1 cellular context compared by ENCODE assay signal in genomic region chr10:95656291-95657164, GRCh38.
TF ChIP-seq lines count a peak whose summit lies in the region.

Gene ALDH18A1 (minus strand): TSS chr10:95656711. CDS start chr10:95653377, 3,334 bp downstream.

TF ChIP-seq in K562, 482 proteins besides CTCF, POLR2A, EP300 and RAD21 (continued from another document and continues in another):
- TF ChIP-seq, protein P1, sequence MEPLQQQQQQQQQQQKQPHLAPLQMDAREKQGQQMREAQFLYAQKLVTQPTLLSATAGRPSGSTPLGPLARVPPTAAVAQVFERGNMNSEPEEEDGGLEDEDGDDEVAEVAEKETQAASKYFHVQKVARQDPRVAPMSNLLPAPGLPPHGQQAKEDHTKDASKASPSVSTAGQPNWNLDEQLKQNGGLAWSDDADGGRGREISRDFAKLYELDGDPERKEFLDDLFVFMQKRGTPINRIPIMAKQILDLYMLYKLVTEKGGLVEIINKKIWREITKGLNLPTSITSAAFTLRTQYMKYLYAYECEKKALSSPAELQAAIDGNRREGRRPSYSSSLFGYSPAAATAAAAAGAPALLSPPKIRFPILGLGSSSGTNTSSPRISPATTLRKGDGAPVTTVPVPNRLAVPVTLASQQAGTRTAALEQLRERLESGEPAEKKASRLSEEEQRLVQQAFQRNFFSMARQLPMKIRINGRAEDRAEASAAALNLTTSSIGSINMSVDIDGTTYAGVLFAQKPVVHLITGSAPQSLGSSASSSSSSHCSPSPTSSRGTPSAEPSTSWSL (CRISPR knock-in tag; IDR thresholded peaks at IDR 0.05; ENCODE audit: borderline replicate concordance): no peak
- no peak for TF ChIP-seq ARID2 (IDR thresholded peaks at IDR 0.05)
- TF ChIP-seq DNMT1 (IDR thresholded peaks at IDR 0.05): no peak
- TF ChIP-seq MAX (CRISPR knock-in tag; IDR thresholded peaks at IDR 0.05): peak; percentile 92
- peak; percentile 40 for TF ChIP-seq SAP30 (IDR thresholded peaks at IDR 0.05; ENCODE audit: borderline replicate concordance, insufficient read depth, low read depth, low read length, poor library complexity, severe bottlenecking)
- TF ChIP-seq ZNF212 (CRISPR knock-in tag; IDR thresholded peaks at IDR 0.05): no peak
- no peak for TF ChIP-seq ZFP36 (IDR thresholded peaks at IDR 0.05; ENCODE audit: low read depth, low read length, partially characterized antibody)
- TF ChIP-seq NEUROD1 (IDR thresholded peaks at IDR 0.05; ENCODE audit: borderline replicate concordance, low read depth, low read length, partially characterized antibody): no peak
- peak in 1 of 2 experiments; percentile 63; a peak in 1 of 4 replicates for TF ChIP-seq SRF (CRISPR knock-in tag; IDR thresholded peaks at IDR 0.05)
- TF ChIP-seq MCM2 (IDR thresholded peaks at IDR 0.05; ENCODE audit: low read depth): no peak
- TF ChIP-seq RBM14 (IDR thresholded peaks at IDR 0.05; ENCODE audit: borderline replicate concordance, insufficient read depth, low read depth, low read length): no peak
- peak; percentile 46; the same call in 1 of the 2 replicates for TF ChIP-seq GMEB1 (CRISPR knock-in tag; IDR thresholded peaks at IDR 0.05)
- TF ChIP-seq, protein P2, sequence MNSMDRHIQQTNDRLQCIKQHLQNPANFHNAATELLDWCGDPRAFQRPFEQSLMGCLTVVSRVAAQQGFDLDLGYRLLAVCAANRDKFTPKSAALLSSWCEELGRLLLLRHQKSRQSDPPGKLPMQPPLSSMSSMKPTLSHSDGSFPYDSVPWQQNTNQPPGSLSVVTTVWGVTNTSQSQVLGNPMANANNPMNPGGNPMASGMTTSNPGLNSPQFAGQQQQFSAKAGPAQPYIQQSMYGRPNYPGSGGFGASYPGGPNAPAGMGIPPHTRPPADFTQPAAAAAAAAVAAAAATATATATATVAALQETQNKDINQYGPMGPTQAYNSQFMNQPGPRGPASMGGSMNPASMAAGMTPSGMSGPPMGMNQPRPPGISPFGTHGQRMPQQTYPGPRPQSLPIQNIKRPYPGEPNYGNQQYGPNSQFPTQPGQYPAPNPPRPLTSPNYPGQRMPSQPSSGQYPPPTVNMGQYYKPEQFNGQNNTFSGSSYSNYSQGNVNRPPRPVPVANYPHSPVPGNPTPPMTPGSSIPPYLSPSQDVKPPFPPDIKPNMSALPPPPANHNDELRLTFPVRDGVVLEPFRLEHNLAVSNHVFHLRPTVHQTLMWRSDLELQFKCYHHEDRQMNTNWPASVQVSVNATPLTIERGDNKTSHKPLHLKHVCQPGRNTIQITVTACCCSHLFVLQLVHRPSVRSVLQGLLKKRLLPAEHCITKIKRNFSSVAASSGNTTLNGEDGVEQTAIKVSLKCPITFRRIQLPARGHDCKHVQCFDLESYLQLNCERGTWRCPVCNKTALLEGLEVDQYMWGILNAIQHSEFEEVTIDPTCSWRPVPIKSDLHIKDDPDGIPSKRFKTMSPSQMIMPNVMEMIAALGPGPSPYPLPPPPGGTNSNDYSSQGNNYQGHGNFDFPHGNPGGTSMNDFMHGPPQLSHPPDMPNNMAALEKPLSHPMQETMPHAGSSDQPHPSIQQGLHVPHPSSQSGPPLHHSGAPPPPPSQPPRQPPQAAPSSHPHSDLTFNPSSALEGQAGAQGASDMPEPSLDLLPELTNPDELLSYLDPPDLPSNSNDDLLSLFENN (IDR thresholded peaks at IDR 0.05; ENCODE audit: low read depth in 2 of 2, low read length in 2 of 2): no peak
- no peak for TF ChIP-seq ZNF318 (IDR thresholded peaks at IDR 0.05; ENCODE audit: borderline replicate concordance in 1 of 2, low read depth in 1 of 2)
- no peak for TF ChIP-seq SRSF9 (IDR thresholded peaks at IDR 0.05; ENCODE audit: borderline replicate concordance, low read depth, low read length)
- TF ChIP-seq ZNF24 (IDR thresholded peaks at IDR 0.05): peak; percentile 100
- TF ChIP-seq MAZ (CRISPR knock-in tag; conservative IDR thresholded peaks at IDR 0.05 in 1 of 2, IDR thresholded peaks at IDR 0.05 in 1 of 2): 0 out of 4 replicates have a peak, but pooled peaks have one; percentile 13 to 20
- 0 out of 2 replicates have a peak, but pooled peaks have one; percentile 44 for TF ChIP-seq CREM (IDR thresholded peaks at IDR 0.05; ENCODE audit: low read depth)
- peak; percentile 91 for TF ChIP-seq EP400 (IDR thresholded peaks at IDR 0.05)
- TF ChIP-seq ZNF79 (CRISPR knock-in tag; IDR thresholded peaks at IDR 0.05; ENCODE audit: low read depth): no peak
- TF ChIP-seq NRF1 (conservative IDR thresholded peaks at IDR 0.05 in 1 of 2, IDR thresholded peaks at IDR 0.05 in 1 of 2): peak in 1 of 2 experiments; percentile 42; a peak in 1 of 4 replicates
- peak; percentile 49; the same call in 1 of the 2 replicates for TF ChIP-seq CTBP1 (IDR thresholded peaks at IDR 0.05; ENCODE audit: borderline replicate concordance)
- no peak for TF ChIP-seq ZNF140 (CRISPR knock-in tag; IDR thresholded peaks at IDR 0.05)
- TF ChIP-seq TAL1 (IDR thresholded peaks at IDR 0.05): no peak
- no peak for TF ChIP-seq NBN (IDR thresholded peaks at IDR 0.05; ENCODE audit: low read depth)
- TF ChIP-seq GATA2 (CRISPR knock-in tag; IDR thresholded peaks at IDR 0.05): no peak
- no peak; the same call in 1 of the 2 replicates for TF ChIP-seq HDAC2 (IDR thresholded peaks at IDR 0.05)
- TF ChIP-seq NFE2L1 (tag; IDR thresholded peaks at IDR 0.05; ENCODE audit: borderline replicate concordance, low read depth): no peak
- TF ChIP-seq, protein P3, sequence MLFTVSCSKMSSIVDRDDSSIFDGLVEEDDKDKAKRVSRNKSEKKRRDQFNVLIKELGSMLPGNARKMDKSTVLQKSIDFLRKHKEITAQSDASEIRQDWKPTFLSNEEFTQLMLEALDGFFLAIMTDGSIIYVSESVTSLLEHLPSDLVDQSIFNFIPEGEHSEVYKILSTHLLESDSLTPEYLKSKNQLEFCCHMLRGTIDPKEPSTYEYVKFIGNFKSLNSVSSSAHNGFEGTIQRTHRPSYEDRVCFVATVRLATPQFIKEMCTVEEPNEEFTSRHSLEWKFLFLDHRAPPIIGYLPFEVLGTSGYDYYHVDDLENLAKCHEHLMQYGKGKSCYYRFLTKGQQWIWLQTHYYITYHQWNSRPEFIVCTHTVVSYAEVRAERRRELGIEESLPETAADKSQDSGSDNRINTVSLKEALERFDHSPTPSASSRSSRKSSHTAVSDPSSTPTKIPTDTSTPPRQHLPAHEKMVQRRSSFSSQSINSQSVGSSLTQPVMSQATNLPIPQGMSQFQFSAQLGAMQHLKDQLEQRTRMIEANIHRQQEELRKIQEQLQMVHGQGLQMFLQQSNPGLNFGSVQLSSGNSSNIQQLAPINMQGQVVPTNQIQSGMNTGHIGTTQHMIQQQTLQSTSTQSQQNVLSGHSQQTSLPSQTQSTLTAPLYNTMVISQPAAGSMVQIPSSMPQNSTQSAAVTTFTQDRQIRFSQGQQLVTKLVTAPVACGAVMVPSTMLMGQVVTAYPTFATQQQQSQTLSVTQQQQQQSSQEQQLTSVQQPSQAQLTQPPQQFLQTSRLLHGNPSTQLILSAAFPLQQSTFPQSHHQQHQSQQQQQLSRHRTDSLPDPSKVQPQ (CRISPR knock-in tag; IDR thresholded peaks at IDR 0.05; ENCODE audit: borderline replicate concordance): no peak
- peak in 1 of 2 experiments; percentile 68; a peak in 1 of 4 replicates for TF ChIP-seq HDAC1 (IDR thresholded peaks at IDR 0.05)
- TF ChIP-seq ZNF561 (CRISPR knock-in tag; conservative IDR thresholded peaks at IDR 0.05): no peak
- TF ChIP-seq KDM1A (IDR thresholded peaks at IDR 0.05): no peak
- TF ChIP-seq, protein P4, sequence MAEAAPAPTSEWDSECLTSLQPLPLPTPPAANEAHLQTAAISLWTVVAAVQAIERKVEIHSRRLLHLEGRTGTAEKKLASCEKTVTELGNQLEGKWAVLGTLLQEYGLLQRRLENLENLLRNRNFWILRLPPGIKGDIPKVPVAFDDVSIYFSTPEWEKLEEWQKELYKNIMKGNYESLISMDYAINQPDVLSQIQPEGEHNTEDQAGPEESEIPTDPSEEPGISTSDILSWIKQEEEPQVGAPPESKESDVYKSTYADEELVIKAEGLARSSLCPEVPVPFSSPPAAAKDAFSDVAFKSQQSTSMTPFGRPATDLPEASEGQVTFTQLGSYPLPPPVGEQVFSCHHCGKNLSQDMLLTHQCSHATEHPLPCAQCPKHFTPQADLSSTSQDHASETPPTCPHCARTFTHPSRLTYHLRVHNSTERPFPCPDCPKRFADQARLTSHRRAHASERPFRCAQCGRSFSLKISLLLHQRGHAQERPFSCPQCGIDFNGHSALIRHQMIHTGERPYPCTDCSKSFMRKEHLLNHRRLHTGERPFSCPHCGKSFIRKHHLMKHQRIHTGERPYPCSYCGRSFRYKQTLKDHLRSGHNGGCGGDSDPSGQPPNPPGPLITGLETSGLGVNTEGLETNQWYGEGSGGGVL (CRISPR knock-in tag; IDR thresholded peaks at IDR 0.05): no peak
- TF ChIP-seq NR2F6 (CRISPR knock-in tag; IDR thresholded peaks at IDR 0.05): no peak
- TF ChIP-seq HMBOX1 (IDR thresholded peaks at IDR 0.05): no peak
- 0 out of 2 replicates have a peak, but pooled peaks have one; percentile 10 for TF ChIP-seq RB1 (IDR thresholded peaks at IDR 0.05; ENCODE audit: low read depth)
- TF ChIP-seq THRA (IDR thresholded peaks at IDR 0.05): no peak
